In the genomic region with DNA sequence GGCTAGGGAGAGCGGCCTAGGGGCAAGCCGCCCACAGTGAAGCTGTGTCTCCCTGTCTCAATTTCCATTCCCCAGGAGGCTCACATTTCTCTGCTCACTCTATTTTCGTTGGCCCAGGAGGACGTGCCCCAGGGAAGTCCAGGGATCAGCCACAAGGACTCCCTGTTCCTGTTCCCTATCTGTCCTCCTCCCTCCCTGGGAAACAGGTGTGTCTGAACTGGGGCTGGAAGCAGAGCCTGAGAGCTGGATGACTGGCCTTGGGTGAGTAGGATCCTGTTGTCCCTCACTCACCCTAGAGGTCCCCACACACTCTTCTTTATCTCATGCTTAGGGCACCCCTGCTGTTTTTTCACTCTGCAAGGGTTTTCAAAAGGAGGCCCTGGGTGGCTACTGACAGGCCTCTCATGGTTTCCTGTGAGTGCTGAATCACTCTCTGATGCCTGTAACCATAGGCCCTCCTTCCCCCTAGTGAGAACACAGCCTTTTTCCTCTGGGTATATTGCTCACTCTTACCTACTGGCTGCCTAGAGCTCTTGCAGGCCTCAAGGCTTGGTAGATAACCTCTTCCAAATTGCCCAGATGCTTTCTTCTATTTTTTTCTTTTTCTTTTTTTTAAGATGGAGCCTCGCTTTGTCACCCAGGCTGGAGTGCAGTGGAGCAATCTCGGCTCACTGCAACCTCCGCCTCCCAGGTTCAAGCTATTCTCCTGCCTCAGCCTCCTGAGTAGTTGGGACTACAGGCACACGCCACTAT, we compare ENCODE assay signal across 1 cellular context.
TF ChIP-seq lines count a peak whose summit lies in the region.

No MANE protein-coding gene starts in this region.

TF ChIP-seq in HepG2, 621 proteins besides CTCF, POLR2A, EP300 and RAD21 (continued from another document and continues in another):
- TF ChIP-seq, protein P1, sequence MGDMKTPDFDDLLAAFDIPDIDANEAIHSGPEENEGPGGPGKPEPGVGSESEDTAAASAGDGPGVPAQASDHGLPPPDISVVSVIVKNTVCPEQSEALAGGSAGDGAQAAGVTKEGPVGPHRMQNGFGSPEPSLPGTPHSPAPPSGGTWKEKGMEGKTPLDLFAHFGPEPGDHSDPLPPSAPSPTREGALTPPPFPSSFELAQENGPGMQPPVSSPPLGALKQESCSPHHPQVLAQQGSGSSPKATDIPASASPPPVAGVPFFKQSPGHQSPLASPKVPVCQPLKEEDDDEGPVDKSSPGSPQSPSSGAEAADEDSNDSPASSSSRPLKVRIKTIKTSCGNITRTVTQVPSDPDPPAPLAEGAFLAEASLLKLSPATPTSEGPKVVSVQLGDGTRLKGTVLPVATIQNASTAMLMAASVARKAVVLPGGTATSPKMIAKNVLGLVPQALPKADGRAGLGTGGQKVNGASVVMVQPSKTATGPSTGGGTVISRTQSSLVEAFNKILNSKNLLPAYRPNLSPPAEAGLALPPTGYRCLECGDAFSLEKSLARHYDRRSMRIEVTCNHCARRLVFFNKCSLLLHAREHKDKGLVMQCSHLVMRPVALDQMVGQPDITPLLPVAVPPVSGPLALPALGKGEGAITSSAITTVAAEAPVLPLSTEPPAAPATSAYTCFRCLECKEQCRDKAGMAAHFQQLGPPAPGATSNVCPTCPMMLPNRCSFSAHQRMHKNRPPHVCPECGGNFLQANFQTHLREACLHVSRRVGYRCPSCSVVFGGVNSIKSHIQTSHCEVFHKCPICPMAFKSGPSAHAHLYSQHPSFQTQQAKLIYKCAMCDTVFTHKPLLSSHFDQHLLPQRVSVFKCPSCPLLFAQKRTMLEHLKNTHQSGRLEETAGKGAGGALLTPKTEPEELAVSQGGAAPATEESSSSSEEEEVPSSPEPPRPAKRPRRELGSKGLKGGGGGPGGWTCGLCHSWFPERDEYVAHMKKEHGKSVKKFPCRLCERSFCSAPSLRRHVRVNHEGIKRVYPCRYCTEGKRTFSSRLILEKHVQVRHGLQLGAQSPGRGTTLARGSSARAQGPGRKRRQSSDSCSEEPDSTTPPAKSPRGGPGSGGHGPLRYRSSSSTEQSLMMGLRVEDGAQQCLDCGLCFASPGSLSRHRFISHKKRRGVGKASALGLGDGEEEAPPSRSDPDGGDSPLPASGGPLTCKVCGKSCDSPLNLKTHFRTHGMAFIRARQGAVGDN (CRISPR knock-in tag; IDR thresholded peaks at IDR 0.05), result peak; percentile 36; the same call in 1 of the 2 replicates
- TF ChIP-seq ZNF510 (CRISPR knock-in tag; IDR thresholded peaks at IDR 0.05; ENCODE audit: low read depth), result no peak
- TF ChIP-seq PPARG (CRISPR knock-in tag; conservative IDR thresholded peaks at IDR 0.05), result no peak
- TF ChIP-seq, protein P2, sequence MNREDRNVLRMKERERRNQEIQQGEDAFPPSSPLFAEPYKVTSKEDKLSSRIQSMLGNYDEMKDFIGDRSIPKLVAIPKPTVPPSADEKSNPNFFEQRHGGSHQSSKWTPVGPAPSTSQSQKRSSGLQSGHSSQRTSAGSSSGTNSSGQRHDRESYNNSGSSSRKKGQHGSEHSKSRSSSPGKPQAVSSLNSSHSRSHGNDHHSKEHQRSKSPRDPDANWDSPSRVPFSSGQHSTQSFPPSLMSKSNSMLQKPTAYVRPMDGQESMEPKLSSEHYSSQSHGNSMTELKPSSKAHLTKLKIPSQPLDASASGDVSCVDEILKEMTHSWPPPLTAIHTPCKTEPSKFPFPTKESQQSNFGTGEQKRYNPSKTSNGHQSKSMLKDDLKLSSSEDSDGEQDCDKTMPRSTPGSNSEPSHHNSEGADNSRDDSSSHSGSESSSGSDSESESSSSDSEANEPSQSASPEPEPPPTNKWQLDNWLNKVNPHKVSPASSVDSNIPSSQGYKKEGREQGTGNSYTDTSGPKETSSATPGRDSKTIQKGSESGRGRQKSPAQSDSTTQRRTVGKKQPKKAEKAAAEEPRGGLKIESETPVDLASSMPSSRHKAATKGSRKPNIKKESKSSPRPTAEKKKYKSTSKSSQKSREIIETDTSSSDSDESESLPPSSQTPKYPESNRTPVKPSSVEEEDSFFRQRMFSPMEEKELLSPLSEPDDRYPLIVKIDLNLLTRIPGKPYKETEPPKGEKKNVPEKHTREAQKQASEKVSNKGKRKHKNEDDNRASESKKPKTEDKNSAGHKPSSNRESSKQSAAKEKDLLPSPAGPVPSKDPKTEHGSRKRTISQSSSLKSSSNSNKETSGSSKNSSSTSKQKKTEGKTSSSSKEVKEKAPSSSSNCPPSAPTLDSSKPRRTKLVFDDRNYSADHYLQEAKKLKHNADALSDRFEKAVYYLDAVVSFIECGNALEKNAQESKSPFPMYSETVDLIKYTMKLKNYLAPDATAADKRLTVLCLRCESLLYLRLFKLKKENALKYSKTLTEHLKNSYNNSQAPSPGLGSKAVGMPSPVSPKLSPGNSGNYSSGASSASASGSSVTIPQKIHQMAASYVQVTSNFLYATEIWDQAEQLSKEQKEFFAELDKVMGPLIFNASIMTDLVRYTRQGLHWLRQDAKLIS (CRISPR knock-in tag; IDR thresholded peaks at IDR 0.05), result no peak
- no peak for TF ChIP-seq FIP1L1 (IDR thresholded peaks at IDR 0.05; ENCODE audit: borderline replicate concordance, insufficient read depth, low read depth, low read length)
- no peak for TF ChIP-seq NCOA2 (CRISPR knock-in tag; IDR thresholded peaks at IDR 0.05)
- TF ChIP-seq ZFP82 (CRISPR knock-in tag; IDR thresholded peaks at IDR 0.05; ENCODE audit: borderline replicate concordance), result no peak
- TF ChIP-seq ZNF484 (CRISPR knock-in tag; IDR thresholded peaks at IDR 0.05; ENCODE audit: borderline replicate concordance, low read depth), result no peak
- TF ChIP-seq, protein P3, sequence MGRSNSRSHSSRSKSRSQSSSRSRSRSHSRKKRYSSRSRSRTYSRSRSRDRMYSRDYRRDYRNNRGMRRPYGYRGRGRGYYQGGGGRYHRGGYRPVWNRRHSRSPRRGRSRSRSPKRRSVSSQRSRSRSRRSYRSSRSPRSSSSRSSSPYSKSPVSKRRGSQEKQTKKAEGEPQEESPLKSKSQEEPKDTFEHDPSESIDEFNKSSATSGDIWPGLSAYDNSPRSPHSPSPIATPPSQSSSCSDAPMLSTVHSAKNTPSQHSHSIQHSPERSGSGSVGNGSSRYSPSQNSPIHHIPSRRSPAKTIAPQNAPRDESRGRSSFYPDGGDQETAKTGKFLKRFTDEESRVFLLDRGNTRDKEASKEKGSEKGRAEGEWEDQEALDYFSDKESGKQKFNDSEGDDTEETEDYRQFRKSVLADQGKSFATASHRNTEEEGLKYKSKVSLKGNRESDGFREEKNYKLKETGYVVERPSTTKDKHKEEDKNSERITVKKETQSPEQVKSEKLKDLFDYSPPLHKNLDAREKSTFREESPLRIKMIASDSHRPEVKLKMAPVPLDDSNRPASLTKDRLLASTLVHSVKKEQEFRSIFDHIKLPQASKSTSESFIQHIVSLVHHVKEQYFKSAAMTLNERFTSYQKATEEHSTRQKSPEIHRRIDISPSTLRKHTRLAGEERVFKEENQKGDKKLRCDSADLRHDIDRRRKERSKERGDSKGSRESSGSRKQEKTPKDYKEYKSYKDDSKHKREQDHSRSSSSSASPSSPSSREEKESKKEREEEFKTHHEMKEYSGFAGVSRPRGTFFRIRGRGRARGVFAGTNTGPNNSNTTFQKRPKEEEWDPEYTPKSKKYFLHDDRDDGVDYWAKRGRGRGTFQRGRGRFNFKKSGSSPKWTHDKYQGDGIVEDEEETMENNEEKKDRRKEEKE (IDR thresholded peaks at IDR 0.05), result no peak
- TF ChIP-seq, protein P4, sequence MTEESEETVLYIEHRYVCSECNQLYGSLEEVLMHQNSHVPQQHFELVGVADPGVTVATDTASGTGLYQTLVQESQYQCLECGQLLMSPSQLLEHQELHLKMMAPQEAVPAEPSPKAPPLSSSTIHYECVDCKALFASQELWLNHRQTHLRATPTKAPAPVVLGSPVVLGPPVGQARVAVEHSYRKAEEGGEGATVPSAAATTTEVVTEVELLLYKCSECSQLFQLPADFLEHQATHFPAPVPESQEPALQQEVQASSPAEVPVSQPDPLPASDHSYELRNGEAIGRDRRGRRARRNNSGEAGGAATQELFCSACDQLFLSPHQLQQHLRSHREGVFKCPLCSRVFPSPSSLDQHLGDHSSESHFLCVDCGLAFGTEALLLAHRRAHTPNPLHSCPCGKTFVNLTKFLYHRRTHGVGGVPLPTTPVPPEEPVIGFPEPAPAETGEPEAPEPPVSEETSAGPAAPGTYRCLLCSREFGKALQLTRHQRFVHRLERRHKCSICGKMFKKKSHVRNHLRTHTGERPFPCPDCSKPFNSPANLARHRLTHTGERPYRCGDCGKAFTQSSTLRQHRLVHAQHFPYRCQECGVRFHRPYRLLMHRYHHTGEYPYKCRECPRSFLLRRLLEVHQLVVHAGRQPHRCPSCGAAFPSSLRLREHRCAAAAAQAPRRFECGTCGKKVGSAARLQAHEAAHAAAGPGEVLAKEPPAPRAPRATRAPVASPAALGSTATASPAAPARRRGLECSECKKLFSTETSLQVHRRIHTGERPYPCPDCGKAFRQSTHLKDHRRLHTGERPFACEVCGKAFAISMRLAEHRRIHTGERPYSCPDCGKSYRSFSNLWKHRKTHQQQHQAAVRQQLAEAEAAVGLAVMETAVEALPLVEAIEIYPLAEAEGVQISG (CRISPR knock-in tag; IDR thresholded peaks at IDR 0.05), result no peak
- TF ChIP-seq ETV6 (CRISPR knock-in tag; conservative IDR thresholded peaks at IDR 0.05), result no peak
- no peak for TF ChIP-seq MED1 (CRISPR knock-in tag; IDR thresholded peaks at IDR 0.05)
- TF ChIP-seq, protein P5, sequence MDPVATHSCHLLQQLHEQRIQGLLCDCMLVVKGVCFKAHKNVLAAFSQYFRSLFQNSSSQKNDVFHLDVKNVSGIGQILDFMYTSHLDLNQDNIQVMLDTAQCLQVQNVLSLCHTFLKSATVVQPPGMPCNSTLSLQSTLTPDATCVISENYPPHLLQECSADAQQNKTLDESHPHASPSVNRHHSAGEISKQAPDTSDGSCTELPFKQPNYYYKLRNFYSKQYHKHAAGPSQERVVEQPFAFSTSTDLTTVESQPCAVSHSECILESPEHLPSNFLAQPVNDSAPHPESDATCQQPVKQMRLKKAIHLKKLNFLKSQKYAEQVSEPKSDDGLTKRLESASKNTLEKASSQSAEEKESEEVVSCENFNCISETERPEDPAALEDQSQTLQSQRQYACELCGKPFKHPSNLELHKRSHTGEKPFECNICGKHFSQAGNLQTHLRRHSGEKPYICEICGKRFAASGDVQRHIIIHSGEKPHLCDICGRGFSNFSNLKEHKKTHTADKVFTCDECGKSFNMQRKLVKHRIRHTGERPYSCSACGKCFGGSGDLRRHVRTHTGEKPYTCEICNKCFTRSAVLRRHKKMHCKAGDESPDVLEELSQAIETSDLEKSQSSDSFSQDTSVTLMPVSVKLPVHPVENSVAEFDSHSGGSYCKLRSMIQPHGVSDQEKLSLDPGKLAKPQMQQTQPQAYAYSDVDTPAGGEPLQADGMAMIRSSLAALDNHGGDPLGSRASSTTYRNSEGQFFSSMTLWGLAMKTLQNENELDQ (CRISPR knock-in tag; IDR thresholded peaks at IDR 0.05; ENCODE audit: borderline replicate concordance), result no peak
- TF ChIP-seq ZNF263 (CRISPR knock-in tag; IDR thresholded peaks at IDR 0.05), result peak; percentile 43; the same call in 1 of the 2 replicates
- TF ChIP-seq RFX3 (CRISPR knock-in tag; IDR thresholded peaks at IDR 0.05), result no peak
- TF ChIP-seq NBN (conservative IDR thresholded peaks at IDR 0.05), result no peak
- no peak for TF ChIP-seq ZNF782 (CRISPR knock-in tag; IDR thresholded peaks at IDR 0.05; ENCODE audit: borderline replicate concordance)
- no peak for TF ChIP-seq PHF5A (CRISPR knock-in tag; IDR thresholded peaks at IDR 0.05; ENCODE audit: low read depth, unreplicated experiment)
- TF ChIP-seq NFE2 (CRISPR knock-in tag; IDR thresholded peaks at IDR 0.05), result peak; percentile 17; the same call in 1 of the 2 replicates
- TF ChIP-seq GATAD1 (CRISPR knock-in tag; IDR thresholded peaks at IDR 0.05), result no peak
- TF ChIP-seq, protein P6, sequence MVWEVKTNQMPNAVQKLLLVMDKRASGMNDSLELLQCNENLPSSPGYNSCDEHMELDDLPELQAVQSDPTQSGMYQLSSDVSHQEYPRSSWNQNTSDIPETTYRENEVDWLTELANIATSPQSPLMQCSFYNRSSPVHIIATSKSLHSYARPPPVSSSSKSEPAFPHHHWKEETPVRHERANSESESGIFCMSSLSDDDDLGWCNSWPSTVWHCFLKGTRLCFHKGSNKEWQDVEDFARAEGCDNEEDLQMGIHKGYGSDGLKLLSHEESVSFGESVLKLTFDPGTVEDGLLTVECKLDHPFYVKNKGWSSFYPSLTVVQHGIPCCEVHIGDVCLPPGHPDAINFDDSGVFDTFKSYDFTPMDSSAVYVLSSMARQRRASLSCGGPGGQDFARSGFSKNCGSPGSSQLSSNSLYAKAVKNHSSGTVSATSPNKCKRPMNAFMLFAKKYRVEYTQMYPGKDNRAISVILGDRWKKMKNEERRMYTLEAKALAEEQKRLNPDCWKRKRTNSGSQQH (CRISPR knock-in tag; IDR thresholded peaks at IDR 0.05; ENCODE audit: low read depth), result no peak
- TF ChIP-seq RARA (CRISPR knock-in tag; IDR thresholded peaks at IDR 0.05), result no peak
- no peak for TF ChIP-seq EED (CRISPR knock-in tag; IDR thresholded peaks at IDR 0.05)
- TF ChIP-seq CAMTA2 (CRISPR knock-in tag; IDR thresholded peaks at IDR 0.05; ENCODE audit: borderline replicate concordance), result no peak
- TF ChIP-seq HOXA3 (CRISPR knock-in tag; IDR thresholded peaks at IDR 0.05), result no peak
- TF ChIP-seq HHEX (CRISPR knock-in tag; IDR thresholded peaks at IDR 0.05), result no peak
- TF ChIP-seq SAP130 (CRISPR knock-in tag; IDR thresholded peaks at IDR 0.05; ENCODE audit: low read depth), result peak; percentile 34; the same call in 1 of the 2 replicates
- no peak for TF ChIP-seq ZNF724P (CRISPR knock-in tag; IDR thresholded peaks at IDR 0.05; ENCODE audit: borderline replicate concordance)
- TF ChIP-seq ZNF747 (CRISPR knock-in tag; IDR thresholded peaks at IDR 0.05; ENCODE audit: borderline replicate concordance), result no peak
- TF ChIP-seq, protein P7, sequence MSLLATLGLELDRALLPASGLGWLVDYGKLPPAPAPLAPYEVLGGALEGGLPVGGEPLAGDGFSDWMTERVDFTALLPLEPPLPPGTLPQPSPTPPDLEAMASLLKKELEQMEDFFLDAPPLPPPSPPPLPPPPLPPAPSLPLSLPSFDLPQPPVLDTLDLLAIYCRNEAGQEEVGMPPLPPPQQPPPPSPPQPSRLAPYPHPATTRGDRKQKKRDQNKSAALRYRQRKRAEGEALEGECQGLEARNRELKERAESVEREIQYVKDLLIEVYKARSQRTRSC (CRISPR knock-in tag; IDR thresholded peaks at IDR 0.05; ENCODE audit: low read depth), result no peak
- TF ChIP-seq KDM1A (CRISPR knock-in tag; IDR thresholded peaks at IDR 0.05), result no peak
- peak; percentile 39; the same call in 1 of the 2 replicates for TF ChIP-seq ZNF292 (CRISPR knock-in tag; IDR thresholded peaks at IDR 0.05; ENCODE audit: borderline replicate concordance, low read depth)
- no peak for TF ChIP-seq MTF2 (CRISPR knock-in tag; IDR thresholded peaks at IDR 0.05; ENCODE audit: borderline replicate concordance)
- no peak for TF ChIP-seq TCF7 (IDR thresholded peaks at IDR 0.05; ENCODE audit: low read depth)
- TF ChIP-seq ATF1 (CRISPR knock-in tag; IDR thresholded peaks at IDR 0.05), result no peak
- no peak for TF ChIP-seq ZFP36 (IDR thresholded peaks at IDR 0.05; ENCODE audit: borderline replicate concordance, low read depth, low read length, partially characterized antibody)
- TF ChIP-seq RFX1 (IDR thresholded peaks at IDR 0.05), result no peak
- TF ChIP-seq, protein P8, sequence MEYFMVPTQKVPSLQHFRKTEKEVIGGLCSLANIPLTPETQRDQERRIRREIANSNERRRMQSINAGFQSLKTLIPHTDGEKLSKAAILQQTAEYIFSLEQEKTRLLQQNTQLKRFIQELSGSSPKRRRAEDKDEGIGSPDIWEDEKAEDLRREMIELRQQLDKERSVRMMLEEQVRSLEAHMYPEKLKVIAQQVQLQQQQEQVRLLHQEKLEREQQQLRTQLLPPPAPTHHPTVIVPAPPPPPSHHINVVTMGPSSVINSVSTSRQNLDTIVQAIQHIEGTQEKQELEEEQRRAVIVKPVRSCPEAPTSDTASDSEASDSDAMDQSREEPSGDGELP (IDR thresholded peaks at IDR 0.05; ENCODE audit: borderline replicate concordance, low read depth), result no peak
- TF ChIP-seq ZNF180 (CRISPR knock-in tag; IDR thresholded peaks at IDR 0.05; ENCODE audit: borderline replicate concordance, low read depth), result no peak
- TF ChIP-seq ZNF329 (CRISPR knock-in tag; IDR thresholded peaks at IDR 0.05; ENCODE audit: low read depth), result no peak
